ENCODE assay signal across 8 cellular contexts in genomic region chr3:120449701-120450216, GRCh38. TPM values are rescaled to one million over a fixed set of nuclear protein-coding genes. Genes with fewer than 3 reads are reported as not detected.
DNase-seq lines count a peak whose midpoint lies in the region; ATAC-seq and TF ChIP-seq lines count a peak whose summit lies in the region.

No MANE protein-coding gene starts in this region.

- no peaks in the 10 kb centered on the region for H3K9me3 Mint-ChIP-seq in natural killer cell

- H3K4me1 Mint-ChIP-seq in natural killer cell = peaks cover 0 to 6% of the 10 kb centered on the region in 2 donors

- H3K4me2 ChIP-seq in BLaER1 = peak overlapping the region; percentile 80

- H3K4me3 Mint-ChIP-seq in natural killer cell = peak overlapping the region; percentile 80

- H3K36me3 Mint-ChIP-seq in natural killer cell = no peaks in the 10 kb centered on the region

- H3K4me3 ChIP-seq in BLaER1 (peak overlapping the region; percentile 92), NT2/D1 (ENCODE audit: insufficient read length, low read depth) (peak overlapping the region; percentile 72), epithelial cell of esophagus (ENCODE audit: low read length) (peak overlapping the region; percentile 65)

- no peak for ATAC-seq in natural killer cell
- ATAC-seq in HG03135 (IDR thresholded peaks at IDR 0.05; ENCODE audit: unreplicated experiment) = no peak
- no peak for ATAC-seq in HG02763 (IDR thresholded peaks at IDR 0.05; ENCODE audit: unreplicated experiment)

- intact Hi-C loops in natural killer cell (cut with micrococcal nuclease) = no loop called here

- H3K4me1 ChIP-seq in BLaER1 (peaks cover 17% of the 10 kb centered on the region), NT2/D1 (ENCODE audit: insufficient read depth, insufficient read length) (peaks cover 9% of the 10 kb centered on the region)

- H3K27ac ChIP-seq in BLaER1 = peak overlapping the region; percentile 74; the same call in 1 of the 2 replicates

- 0 out of 2 replicates have a peak, but pooled peaks cover 3% of the 10 kb centered on the region for H3K36me3 ChIP-seq in BLaER1
- H3K36me3 ChIP-seq in NT2/D1 (ENCODE audit: insufficient read depth, insufficient read length, low read length) = peaks cover 44% of the 10 kb centered on the region

- peak overlapping the region; percentile 86 for H3K9ac ChIP-seq in BLaER1
- peak overlapping the region; percentile 88 for H3K9ac ChIP-seq in NT2/D1 (ENCODE audit: insufficient read length, low read depth)

- no peak for DNase-seq in NT2/D1 (ENCODE audit: low read depth, low spot score)
- peak; percentile 15 for DNase-seq in epithelial cell of esophagus (ENCODE audit: low read depth)
- no peak for DNase-seq in natural killer cell
- DNase-seq in NCI-H1417 treated with DMSO at 0.1 percent for 48 hours (lab: John Stamatoyannopoulos, UW) = no peak
- DNase-seq in NCI-H1417 (lab: John Stamatoyannopoulos, UW) = no peak

- no peak overlapping the region for H3K27ac Mint-ChIP-seq in natural killer cell

- H3K27me3 ChIP-seq in BLaER1 = no peaks in the 10 kb centered on the region
- peaks cover 8% of the 10 kb centered on the region for H3K27me3 ChIP-seq in NT2/D1 (ENCODE audit: insufficient read depth, insufficient read length)

- TF ChIP-seq CTCF in epithelial cell of esophagus (IDR thresholded peaks at IDR 0.05; ENCODE audit: insufficient read depth, low read depth, low read length, missing control alignments) (no peak), natural killer cell (IDR thresholded peaks at IDR 0.05) (no peak)

- H4K20me1 ChIP-seq in BLaER1 = no peaks in the 10 kb centered on the region

- peaks cover 32 to 44% of the 10 kb centered on the region in 2 donors for H3K27me3 Mint-ChIP-seq in natural killer cell (ENCODE audit: low read depth in 2 of 2)

- H3K9me3 ChIP-seq in BLaER1 = no peaks in the 10 kb centered on the region
- H3K9me3 ChIP-seq in NT2/D1 (ENCODE audit: insufficient read depth, low read length) = 0 out of 2 replicates have a peak, but pooled peaks cover 5% of the 10 kb centered on the region

RNA-seq across cellular contexts. Expression of gene FSTL1, which starts 1.0 kb away (rescaled TPM):
- total RNA-seq in natural killer cell = 1 to 10 TPM; 1.1 to 1.9 (median 1.4) TPM
